Comparison of ENCODE assay signal across 28 cellular contexts in genomic region chr6:154550778-154551177, GRCh38. TPM values are rescaled to one million over a fixed set of nuclear protein-coding genes. Genes with fewer than 3 reads are reported as not detected.
"Had no signal": no experiment of that assay in that cellular context is flagged by ENCODE, and none has a peak within 500 bp of the region (broad histone marks: within the 10 kb centered on the region; RNA-seq: fewer than 3 reads in every experiment).

No MANE protein-coding gene starts in this region.

- DNase-seq: activated CD4-positive, alpha-beta T cell treated with anti-CD3 and anti-CD28 coated beads for 48 hours; activated CD4-positive, alpha-beta T cell treated with anti-CD3 and anti-CD28 coated beads, Interleukin-2, amount 50 U/mL, for 4 hours; activated CD4-positive, CD25-positive, alpha-beta regulatory T cell treated with anti-CD3 and anti-CD28 coated beads, Interleukin-2, amount 50 U/mL, for 72 hours; activated CD8-positive, alpha-beta memory T cell treated with anti-CD3 and anti-CD28 coated beads, Interleukin-2, amount 50 U/mL, for 48 hours; activated CD8-positive, alpha-beta T cell treated with anti-CD3 and anti-CD28 coated beads, Interleukin-2, amount 10 ng/mL, durations not matched to agents 7 days and 5 days; activated naive CD4-positive, alpha-beta T cell treated with anti-CD3 and anti-CD28 coated beads, Interleukin-2, amount 50 U/mL, for 16 hours; activated naive CD8-positive, alpha-beta T cell treated with anti-CD3 and anti-CD28 coated beads, Interleukin-2, amount 10 ng/mL, durations not matched to agents 7 days and 5 days; activated T-cell treated with anti-CD3 and anti-CD28 coated beads, Interleukin-2, amount 50 U/mL, for 1 hour; aorta; caudate nucleus; Kasumi-1; MV-4-11; NCI-H1092 treated with DMSO at 0.1 percent for 48 hours; NCI-H1417 treated with DMSO at 0.1 percent for 48 hours; NCI-H1694; NCI-H2029; NCI-H2107; NCI-H345; NCI-H510A; NCI-H526 treated with DMSO at 0.1 percent for 48 hours; NCI-H82; PC-9; SHP77 treated with DMSO at 0.1 percent for 48 hours; T-cell; T-helper 2 cell; T1000 had no signal

- ATAC-seq: activated CD8-positive, alpha-beta T cell treated with anti-CD3 and anti-CD28 coated beads, Interleukin-2, amount 10 ng/mL, durations not matched to agents 7 days and 5 days; T-cell; WTC11 had no signal

- H3K4me1 Mint-ChIP-seq: activated naive CD8-positive, alpha-beta T cell treated with anti-CD3 and anti-CD28 coated beads, Interleukin-2, amount 10 ng/mL, durations not matched to agents 7 days and 5 days; T-cell; WTC11 had no signal

- H3K4me1 ChIP-seq: breast epithelium had no signal

- H3K27ac Mint-ChIP-seq: activated CD8-positive, alpha-beta T cell treated with anti-CD3 and anti-CD28 coated beads, Interleukin-2, amount 10 ng/mL, durations not matched to agents 7 days and 5 days; activated naive CD8-positive, alpha-beta T cell treated with anti-CD3 and anti-CD28 coated beads, Interleukin-2, amount 10 ng/mL, durations not matched to agents 7 days and 5 days; T-cell; WTC11 had no signal

- H3K4me3 ChIP-seq: breast epithelium, PC-9 had no signal

- H3K4me2 ChIP-seq: PC-9 had no signal

- H3K27ac ChIP-seq: breast epithelium, PC-9 had no signal

- H3K36me3 ChIP-seq: breast epithelium had no signal

- H3K36me3 Mint-ChIP-seq: activated naive CD8-positive, alpha-beta T cell treated with anti-CD3 and anti-CD28 coated beads, Interleukin-2, amount 10 ng/mL, durations not matched to agents 7 days and 5 days; T-cell had no signal

- H3K4me3 Mint-ChIP-seq: activated CD8-positive, alpha-beta T cell treated with anti-CD3 and anti-CD28 coated beads, Interleukin-2, amount 10 ng/mL, durations not matched to agents 7 days and 5 days; activated naive CD8-positive, alpha-beta T cell treated with anti-CD3 and anti-CD28 coated beads, Interleukin-2, amount 10 ng/mL, durations not matched to agents 7 days and 5 days; T-cell; WTC11 had no signal

- H3K9me3 Mint-ChIP-seq: activated naive CD8-positive, alpha-beta T cell treated with anti-CD3 and anti-CD28 coated beads, Interleukin-2, amount 10 ng/mL, durations not matched to agents 7 days and 5 days; T-cell had no signal

- H3K9me3 ChIP-seq: breast epithelium had no signal

- H3K27me3 Mint-ChIP-seq: activated naive CD8-positive, alpha-beta T cell treated with anti-CD3 and anti-CD28 coated beads, Interleukin-2, amount 10 ng/mL, durations not matched to agents 7 days and 5 days had no signal

- H3K27me3 ChIP-seq: breast epithelium had no signal

- H2AFZ ChIP-seq: PC-9 had no signal

RNA-seq across cellular contexts. Expression of gene CNKSR3, which starts 40.3 kb away (rescaled TPM):
- total RNA-seq: activated CD8-positive, alpha-beta T cell treated with anti-CD3 and anti-CD28 coated beads, Interleukin-2, amount 10 ng/mL, durations not matched to agents 7 days and 5 days; activated naive CD8-positive, alpha-beta T cell treated with anti-CD3 and anti-CD28 coated beads, Interleukin-2, amount 10 ng/mL, durations not matched to agents 7 days and 5 days had no signal
